35 cellular contexts compared by ENCODE assay signal in genomic region chr2:121148481-121148880, GRCh38.
"Had no signal": no experiment of that assay in that cellular context is flagged by ENCODE, and none has a peak within 500 bp of the region (broad histone marks: within the 10 kb centered on the region; RNA-seq: fewer than 3 reads in every experiment).

No MANE protein-coding gene starts in this region.

- H3K27me3 ChIP-seq: MG63 had no signal

- H3K4me3 ChIP-seq: MG63 had no signal

- DNase-seq: Karpas-422, Kasumi-1, MG63, MM.1S, MV-4-11, NCI-H1048, NCI-H1092, NCI-H1092 treated with DMSO at 0.1 percent for 48 hours, NCI-H1105, NCI-H1105 treated with DMSO at 0.1 percent for 48 hours, NCI-H1417, NCI-H1417 treated with DMSO at 0.1 percent for 48 hours, NCI-H1436, NCI-H1436 treated with DMSO at 0.1 percent for 48 hours, NCI-H146, NCI-H1694, NCI-H1694 treated with DMSO at 0.1 percent for 48 hours, NCI-H187, NCI-H187 treated with DMSO at 0.1 percent for 48 hours, NCI-H1930, NCI-H2029, NCI-H2029 treated with DMSO at 0.1 percent for 48 hours, NCI-H2081, NCI-H2081 treated with DMSO at 0.1 percent for 48 hours, NCI-H2107, NCI-H2171, NCI-H2171 treated with DMSO at 0.1 percent for 48 hours, NCI-H2227 treated with DMSO at 0.1 percent for 48 hours, NCI-H226, NCI-H345, NCI-H446, NCI-H446 treated with DMSO at 0.1 percent for 48 hours, NCI-H510A, NCI-H510A treated with DMSO at 0.1 percent for 48 hours, NCI-H524 had no signal

- H3K9me3 ChIP-seq: MG63 had no signal

- H3K36me3 ChIP-seq: MG63 had no signal
